ENCODE assay signal across 28 cellular contexts in genomic region chr2:200264631-200265030, GRCh38.
"Had no signal": no experiment of that assay in that cellular context is flagged by ENCODE, and none has a peak within 500 bp of the region (broad histone marks: within the 10 kb centered on the region; RNA-seq: fewer than 3 reads in every experiment).

No MANE protein-coding gene starts in this region.

- H3K9me3 ChIP-seq: esophagus squamous epithelium, gastroesophageal sphincter, heart left ventricle, left lung, lower lobe of right lung had no signal

- H3K27ac Mint-ChIP-seq: immature natural killer cell; memory B cell; naive thymus-derived CD4-positive, alpha-beta T cell; natural killer cell had no signal

- H3K27me3 ChIP-seq: dorsolateral prefrontal cortex, esophagus squamous epithelium, gastroesophageal sphincter, heart left ventricle, hepatocyte, left lung had no signal

- H3K4me3 Mint-ChIP-seq: immature natural killer cell; memory B cell; naive thymus-derived CD4-positive, alpha-beta T cell; natural killer cell had no signal

- ATAC-seq: esophagus mucosa; gastroesophageal sphincter; heart left ventricle; left cardiac atrium; left lung; left ventricle myocardium superior; lower lobe of right lung; naive thymus-derived CD4-positive, alpha-beta T cell; natural killer cell had no signal

- H3K27ac ChIP-seq: coronary artery, dorsolateral prefrontal cortex, epithelial cell of prostate, esophagus squamous epithelium, gastroesophageal sphincter, heart left ventricle, hepatocyte, left lung, lower lobe of right lung had no signal

- H3K4me1 Mint-ChIP-seq: immature natural killer cell; memory B cell; naive thymus-derived CD4-positive, alpha-beta T cell; natural killer cell had no signal

- H3K9me3 Mint-ChIP-seq: immature natural killer cell; naive thymus-derived CD4-positive, alpha-beta T cell; natural killer cell had no signal

- H2AFZ ChIP-seq: hepatocyte had no signal

- H3K79me2 ChIP-seq: hepatocyte had no signal

- DNase-seq: dermis blood vessel endothelial cell; dorsolateral prefrontal cortex; effector CD4-positive, alpha-beta T cell; effector memory CD4-positive, alpha-beta T cell; erythroblast; esophagus squamous epithelium; foreskin fibroblast; heart left ventricle; hypothalamus; immature natural killer cell; islet precursor cell; left cardiac atrium; left lung; left ventricle myocardium superior; lower lobe of right lung; mesendoderm; midbrain; naive thymus-derived CD4-positive, alpha-beta T cell; natural killer cell had no signal

- H3K36me3 Mint-ChIP-seq: immature natural killer cell; memory B cell; naive thymus-derived CD4-positive, alpha-beta T cell; natural killer cell had no signal

- FAIRE-seq: colon, endothelial cell of umbilical vein, frontal cortex had no signal

- H3K4me2 ChIP-seq: hepatocyte had no signal

- H3K4me1 ChIP-seq: gastroesophageal sphincter, heart left ventricle, left lung, lower lobe of right lung had no signal

- H3K36me3 ChIP-seq: esophagus squamous epithelium, gastroesophageal sphincter, heart left ventricle, left lung, lower lobe of right lung had no signal

- H3K4me3 ChIP-seq: coronary artery, dorsolateral prefrontal cortex, esophagus squamous epithelium, gastroesophageal sphincter, heart left ventricle, hepatocyte, left lung, lower lobe of right lung had no signal
